1 cellular context compared by ENCODE assay signal in genomic region chr1:32926562-32926961, GRCh38.
TF ChIP-seq lines count a peak whose summit lies in the region.

No MANE protein-coding gene starts in this region.

TF ChIP-seq in H1, 55 proteins besides CTCF, POLR2A, EP300 and RAD21:
- TF ChIP-seq BRCA1 (IDR thresholded peaks at IDR 0.05; ENCODE audit: low read depth, low read length), result no peak
- no peak for TF ChIP-seq POLR2AphosphoS5 (IDR thresholded peaks at IDR 0.05; ENCODE audit: low read depth, low read length)
- no peak for TF ChIP-seq SP4 (IDR thresholded peaks at IDR 0.05; ENCODE audit: low read length)
